Comparison of ENCODE assay signal across 8 cellular contexts in the genomic region with DNA sequence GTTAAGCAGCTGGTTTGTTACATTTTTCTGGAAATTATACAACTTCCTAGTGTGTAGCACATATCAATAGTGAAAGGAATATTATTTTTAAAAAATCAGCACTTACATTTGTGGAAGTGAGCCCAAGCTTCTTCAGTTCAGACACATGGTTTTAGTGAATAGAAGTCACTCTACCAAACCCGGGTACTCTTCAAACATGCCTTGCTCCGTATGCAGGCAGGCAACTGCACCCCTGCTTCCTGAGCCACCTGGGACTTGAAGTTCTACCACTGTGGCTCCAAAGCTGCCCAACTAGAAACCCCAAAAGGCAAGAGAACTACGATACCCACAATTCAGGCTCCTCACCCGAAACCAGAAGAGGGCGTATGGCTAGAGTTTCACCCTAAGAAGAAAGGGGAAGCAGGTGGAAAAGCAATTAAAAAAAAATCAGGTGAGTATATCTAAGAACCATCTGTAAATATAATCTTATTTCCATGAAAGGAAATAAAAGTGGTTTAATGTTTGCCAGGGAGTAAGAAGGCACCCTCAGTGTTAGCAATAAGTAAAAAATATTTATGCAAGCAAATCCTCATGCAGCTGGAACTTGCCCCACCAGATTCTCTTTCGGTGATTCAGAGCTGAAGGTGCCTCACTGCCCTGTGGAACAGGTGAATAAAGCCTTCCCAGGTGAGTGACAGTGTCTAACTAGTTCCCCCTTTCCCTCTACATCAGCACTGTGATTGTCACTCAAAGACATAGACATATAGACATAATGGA. TPM values are rescaled to one million over a fixed set of nuclear protein-coding genes. Genes with fewer than 3 reads are reported as not detected.
A peak's percentile ranks its signal among the peaks of the same experiment; 100 is the strongest.
DNase-seq lines count a peak whose midpoint lies in the region; ATAC-seq and TF ChIP-seq lines count a peak whose summit lies in the region.

Gene MACC1 (minus strand): TSS at position 192 of the 756 bp plus-strand sequence. CDS start 55,522 bp downstream, outside the sequence.

- peak; percentile 52 for ATAC-seq in GM21737 (IDR thresholded peaks at IDR 0.05; ENCODE audit: unreplicated experiment)
- ATAC-seq in activated CD8-positive, alpha-beta T cell treated with anti-CD3 and anti-CD28 coated beads for 36 hours = peak; percentile 69

- H3K27ac Mint-ChIP-seq in activated CD8-positive, alpha-beta T cell treated with anti-CD3 and anti-CD28 coated beads for 36 hours = no peak within 1 kb of the TSS

- 39 to 44% methylated on average over 6 of the region's 6 CpGs for WGBS in lower leg skin, 2 donors

- intact Hi-C loops in activated CD8-positive, alpha-beta T cell treated with anti-CD3 and anti-CD28 coated beads for 36 hours (cut with micrococcal nuclease) = no loop called here
- intact Hi-C loops in lower leg skin (cut with DNase I; ENCODE audit: low total_unique reads) = no loop called here

- TF ChIP-seq CTCF in activated CD8-positive, alpha-beta T cell treated with anti-CD3 and anti-CD28 coated beads for 36 hours (IDR thresholded peaks at IDR 0.05) = no peak
- no peak for TF ChIP-seq CTCF in lower leg skin (IDR thresholded peaks at IDR 0.05)

- H3K36me3 Mint-ChIP-seq in activated CD8-positive, alpha-beta T cell treated with anti-CD3 and anti-CD28 coated beads for 36 hours (ENCODE audit: low read depth) = no peaks in the 10 kb centered on the region

- no peak for TF ChIP-seq POLR2A in lower leg skin (IDR thresholded peaks at IDR 0.05)

- H3K4me1 Mint-ChIP-seq in activated CD8-positive, alpha-beta T cell treated with anti-CD3 and anti-CD28 coated beads for 36 hours (ENCODE audit: low read depth) = peaks cover 16% of the 10 kb centered on the region

- POLR2A ChIA-PET in activated CD8-positive, alpha-beta T cell treated with anti-CD3 and anti-CD28 coated beads for 36 hours (lab: Charles Lee) = no interaction called here

- peak within 1 kb of the TSS; percentile 40 for H3K4me3 Mint-ChIP-seq in activated CD8-positive, alpha-beta T cell treated with anti-CD3 and anti-CD28 coated beads for 36 hours

- H3K9me3 Mint-ChIP-seq in activated CD8-positive, alpha-beta T cell treated with anti-CD3 and anti-CD28 coated beads for 36 hours = no peaks in the 10 kb centered on the region

- peak; percentile 11 for DNase-seq in NK-92 treated with Interleukin-12 subunit alpha and Interleukin-12 subunit beta, amount 100 ng/mL, for 24 hours (lab: John Stamatoyannopoulos, UW)
- no peak for DNase-seq in NK-92 (lab: John Stamatoyannopoulos, UW; ENCODE audit: unreplicated experiment)
- DNase-seq in KG1 (lab: John Stamatoyannopoulos, UW) = peak; percentile 76
- peak; percentile 40 for DNase-seq in activated CD8-positive, alpha-beta T cell treated with anti-CD3 and anti-CD28 coated beads for 36 hours
- peak in 1 of 2 donors; percentile 37 for DNase-seq in lower leg skin (ENCODE audit: low spot score in 2 of 2)
- DNase-seq in effector CD8-positive, alpha-beta T cell (lab: John Stamatoyannopoulos, UW) = no peak
- DNase-seq in activated naive CD4-positive, alpha-beta T cell treated with anti-CD3 and anti-CD28 coated beads, Interleukin-2, amount 50 U/mL, for 16 hours = no peak

- no peak within 1 kb of the TSS for H3K4me3 ChIP-seq in lower leg skin (ENCODE audit: low read depth, poor library complexity, severe bottlenecking)

- CTCF ChIA-PET in activated CD8-positive, alpha-beta T cell treated with anti-CD3 and anti-CD28 coated beads for 36 hours (lab: Charles Lee) = interaction anchor here (1.3 kb wide), 1 partner anchor 20 kb away, joined by 3 read pairs; no protein-coding TSS in a partner anchor

- peaks cover 6% of the 10 kb centered on the region for H3K27me3 Mint-ChIP-seq in activated CD8-positive, alpha-beta T cell treated with anti-CD3 and anti-CD28 coated beads for 36 hours

RNA-seq across cellular contexts. Expression of gene MACC1, which starts in this region (rescaled TPM):
- total RNA-seq in activated CD8-positive, alpha-beta T cell treated with anti-CD3 and anti-CD28 coated beads for 36 hours = under 1 TPM; 0.14 to 0.38 TPM
- total RNA-seq in lower leg skin = 10 to 100 TPM; 15.4 to 18.5 (median 15.8) TPM

Comparison
In these comparisons a context has a peak if more than half of its experiments do, and no peak if none do; other contexts are left out.
1. RNA of gene MACC1 (total RNA-seq): 15.4 to 18.5 TPM in lower leg skin; 0.14 to 0.38 TPM in activated CD8-positive, alpha-beta T cell treated with anti-CD3 and anti-CD28 coated beads for 36 hours; every median in the first group is over 10 times any median in the second.
2. DNase-seq: peak in NK-92 treated with Interleukin-12 subunit alpha and Interleukin-12 subunit beta, amount 100 ng/mL, for 24 hours (single experiment) and KG1 (single experiment); none in NK-92 (single experiment), effector CD8-positive, alpha-beta T cell (single experiment) and activated naive CD4-positive, alpha-beta T cell treated with anti-CD3 and anti-CD28 coated beads, Interleukin-2, amount 50 U/mL, for 16 hours (single experiment).
3. Peak in DNase-seq and ATAC-seq in activated CD8-positive, alpha-beta T cell treated with anti-CD3 and anti-CD28 coated beads for 36 hours; RNA of the gene not detected or under 1 TPM.